ENCODE assay signal across 12 cellular contexts in the genomic region with DNA sequence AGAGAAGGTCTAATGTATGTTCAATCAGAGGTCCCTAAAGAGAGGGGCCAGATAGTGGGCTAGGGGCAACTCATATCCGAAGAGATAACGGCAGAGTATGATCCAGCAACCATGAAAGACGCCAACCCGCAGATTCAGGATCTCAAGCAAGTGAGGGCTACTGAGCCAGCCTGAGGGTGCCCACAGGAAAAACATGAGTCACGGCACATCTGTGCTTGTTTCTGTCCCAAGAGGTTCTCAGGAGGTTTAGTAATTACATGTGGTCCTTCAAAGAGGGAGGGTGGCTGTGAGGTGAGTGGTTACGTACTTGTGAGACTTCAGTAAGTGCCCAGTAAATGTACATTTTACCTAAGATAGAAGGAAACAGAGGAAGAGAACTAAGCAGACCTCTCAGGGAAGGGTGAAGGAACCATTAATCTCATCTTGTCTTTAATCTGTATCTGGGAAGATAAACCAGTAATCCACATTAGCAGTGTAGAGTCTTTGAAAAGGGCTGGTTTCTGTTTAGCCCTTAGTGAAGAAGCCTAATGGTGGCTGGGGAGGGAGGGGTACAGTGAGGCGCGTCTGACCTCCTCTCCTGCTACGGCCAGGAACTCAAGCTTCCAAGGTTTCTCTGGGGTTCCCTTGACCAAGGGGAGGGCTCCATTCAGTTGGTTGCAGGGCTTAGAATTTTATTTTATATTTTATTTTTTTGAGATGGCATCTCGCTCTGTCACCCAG. TPM values are rescaled to one million over a fixed set of nuclear protein-coding genes. Genes with fewer than 3 reads are reported as not detected.
DNase-seq lines count a peak whose midpoint lies in the region; ATAC-seq, FAIRE-seq and TF ChIP-seq lines count a peak whose summit lies in the region.
"Had no signal": no experiment of that assay in that cellular context is flagged by ENCODE, and none has a peak within 500 bp of the region (broad histone marks: within the 10 kb centered on the region; RNA-seq: fewer than 3 reads in every experiment).

No MANE protein-coding gene starts in this region.

- no peaks in the 10 kb centered on the region for H3K4me1 ChIP-seq in DND-41 (ENCODE audit: insufficient read depth, low read length)
- no peaks in the 10 kb centered on the region for H3K4me1 ChIP-seq in RWPE2 (ENCODE audit: insufficient read depth, poor library complexity, severe bottlenecking)
- H3K4me1 ChIP-seq in left lung, result no peaks in the 10 kb centered on the region
- H3K4me1 ChIP-seq in HepG2 (ENCODE audit: insufficient read depth, low read length), result no peaks in the 10 kb centered on the region
- H3K4me1 ChIP-seq: body of pancreas had no signal

- in situ Hi-C loops in HepG2 (cut with HindIII; ENCODE audit: extremely low pct_ligation_motif_present, low pct_unique_long_range_greater_than_20kb), result no loop called here

- no peak for DNase-seq in DND-41
- DNase-seq in RWPE2 (ENCODE audit: low spot score), result no peak
- no peak for DNase-seq in left lung
- DNase-seq in inferior parietal cortex (ENCODE audit: extremely low spot score), result no peak
- no peak for DNase-seq in germinal center (ENCODE audit: low spot score)
- DNase-seq in HepG2 (ENCODE audit: low spot score), result no peak
- DNase-seq: body of pancreas; stimulated activated naive CD4-positive, alpha-beta T cell treated with Interleukin-2 at 50 U/mL for 16 hours had no signal

- peaks cover 9% of the 10 kb centered on the region; the same call in 1 of the 2 replicates for H3K36me3 ChIP-seq in DND-41 (ENCODE audit: insufficient read depth, low read length)
- peaks cover 11% of the 10 kb centered on the region for H3K36me3 ChIP-seq in RWPE2 (ENCODE audit: low read depth)
- no peaks in the 10 kb centered on the region for H3K36me3 ChIP-seq in left lung
- H3K36me3 ChIP-seq in HepG2 (replicated peaks in 1 of 2; ENCODE audit: control insufficient read depth in 1 of 2, insufficient read depth in 2 of 2, low read length in 2 of 2), result peaks cover 4 to 8% of the 10 kb centered on the region in 2 experiments; a peak in 4 of 5 replicates

- no TSS peak for BruUV-seq in HepG2 (replicated peaks; lab: Mats Ljungman, UMichigan)

- H3K27ac ChIP-seq in DND-41 (ENCODE audit: low read length), result no peak overlapping the region
- no peak overlapping the region for H3K27ac ChIP-seq in RWPE2 (ENCODE audit: poor library complexity, severe bottlenecking)
- H3K27ac ChIP-seq in left lung, result peak overlapping the region; percentile 57
- no peak overlapping the region for H3K27ac ChIP-seq in HepG2 (ENCODE audit: extremely low read length, insufficient read depth, low read length)
- H3K27ac ChIP-seq: body of pancreas, epithelial cell of prostate had no signal

- ATAC-seq in DND-41 (ENCODE audit: insufficient read depth, low read depth) (peak; percentile 68; the same call in 2 of the 3 replicates), GM21825 (IDR thresholded peaks at IDR 0.05; ENCODE audit: unreplicated experiment) (peak; percentile 62), RWPE2 (ENCODE audit: low read depth) (peak; percentile 41; the same call in 2 of the 3 replicates), left lung (peak; percentile 98), HepG2 (no peak), HG03175 (IDR thresholded peaks at IDR 0.05; ENCODE audit: unreplicated experiment) (no peak)
- ATAC-seq: body of pancreas had no signal

- POLR2A ChIA-PET in HepG2 (lab: Yijun Ruan, JAX), result no interaction called here

- no peak overlapping the region for H3K9ac ChIP-seq in DND-41 (ENCODE audit: low read depth, low read length)
- no peak overlapping the region for H3K9ac ChIP-seq in HepG2 (ENCODE audit: insufficient read depth, low read depth, low read length)

- WGBS in HepG2 (ENCODE audit: low lambda C conversion rate), result over 99% methylated on average over 10 of the region's 10 CpGs

- H3K79me2 ChIP-seq in DND-41 (ENCODE audit: insufficient read depth, low read length), result no peaks in the 10 kb centered on the region
- no peaks in the 10 kb centered on the region for H3K79me2 ChIP-seq in HepG2 (ENCODE audit: insufficient read depth, low read length)

- TF ChIP-seq POLR2A in HepG2 (IDR thresholded peaks at IDR 0.05; ENCODE audit: insufficient read depth in 1 of 2, low read depth in 2 of 2, low read length in 2 of 2), result no peak

- intact Hi-C loops in left lung (cut with DNase I) (no loop called here), HepG2 (cut with micrococcal nuclease; ENCODE audit: unreplicated experiment) (no loop called here)

- H3K9me3 ChIP-seq in DND-41 (ENCODE audit: insufficient read depth, low read length, severe bottlenecking) (no peaks in the 10 kb centered on the region), RWPE2 (ENCODE audit: severe bottlenecking) (no peaks in the 10 kb centered on the region), left lung (no peaks in the 10 kb centered on the region), HepG2 (ENCODE audit: low read length) (no peaks in the 10 kb centered on the region)
- H3K9me3 ChIP-seq: body of pancreas had no signal

- CTCF ChIA-PET in HepG2 (lab: Yijun Ruan, JAX; ENCODE audit: low intra/inter-chr PET ratio, low total read pairs), result no interaction called here

- TF ChIP-seq CTCF in DND-41 (IDR thresholded peaks at IDR 0.05; ENCODE audit: borderline replicate concordance, extremely low read depth, low read length, poor library complexity, severe bottlenecking), result no peak
- no peak for TF ChIP-seq CTCF in RWPE2 (IDR thresholded peaks at IDR 0.05; ENCODE audit: poor library complexity, severe bottlenecking)
- TF ChIP-seq CTCF in left lung (IDR thresholded peaks at IDR 0.05), result no peak
- no peak for TF ChIP-seq CTCF in HepG2 (CRISPR knock-in tag; IDR thresholded peaks at IDR 0.05)

- H3K4me3 ChIP-seq in DND-41 (ENCODE audit: low read depth in 1 of 2, low read length in 2 of 2), result no peak overlapping the region
- H3K4me3 ChIP-seq in RWPE2 (ENCODE audit: severe bottlenecking), result no peak overlapping the region
- H3K4me3 ChIP-seq in left lung, result no peak overlapping the region
- no peak overlapping the region for H3K4me3 ChIP-seq in HepG2 (replicated peaks in 1 of 3; ENCODE audit: insufficient read depth in 1 of 3, low read depth in 2 of 3, low read length in 3 of 3)
- H3K4me3 ChIP-seq: body of pancreas had no signal

- H3K4me2 ChIP-seq in DND-41 (ENCODE audit: insufficient read depth, low read length) (no peak overlapping the region), HepG2 (ENCODE audit: low read depth, low read length) (no peak overlapping the region)

- H4K20me1 ChIP-seq in DND-41 (ENCODE audit: insufficient read depth, low read length) (no peaks in the 10 kb centered on the region), HepG2 (ENCODE audit: insufficient read depth, low read length) (no peaks in the 10 kb centered on the region)

- H3K27me3 ChIP-seq in DND-41 (ENCODE audit: insufficient read depth, low read length, poor library complexity), result no peaks in the 10 kb centered on the region
- H3K27me3 ChIP-seq in RWPE2 (ENCODE audit: insufficient read depth, poor library complexity, severe bottlenecking), result no peaks in the 10 kb centered on the region
- H3K27me3 ChIP-seq in left lung, result no peaks in the 10 kb centered on the region
- H3K27me3 ChIP-seq in HepG2 (ENCODE audit: control insufficient read depth in 1 of 2, insufficient read depth in 2 of 2, low read length in 2 of 2), result no peaks in the 10 kb centered on the region; a peak in 1 of 5 replicates
- H3K27me3 ChIP-seq: body of pancreas had no signal

- no peak for TF ChIP-seq RAD21 in HepG2 (CRISPR knock-in tag; IDR thresholded peaks at IDR 0.05)

- H2AFZ ChIP-seq in DND-41 (ENCODE audit: low read depth, low read length), result no peak overlapping the region
- H2AFZ ChIP-seq in HepG2 (ENCODE audit: low read length), result no peak overlapping the region

- no peak for TF ChIP-seq EP300 in HepG2 (IDR thresholded peaks at IDR 0.05; ENCODE audit: low read depth in 2 of 2, low read length in 2 of 2)
- TF ChIP-seq EP300 in HepG2 (CRISPR knock-in tag; IDR thresholded peaks at IDR 0.05; ENCODE audit: borderline replicate concordance), result no peak

- no peak for FAIRE-seq in HepG2 (lab: Jason Lieb, UNC)

RNA-seq across cellular contexts. Expression of a gene that starts 10.2 kb away (rescaled TPM):
- 10 to 100 TPM; 13.5 to 15.1 TPM for total RNA-seq in left lung
- total RNA-seq in HepG2 (2016; rRNA removed; fragmentation: Illumina TruSeq; extraction: Trizol), result 12.9 and 15.1 TPM in 2 replicates
- total RNA-seq in HepG2 (2016; cell fraction: cytosol; rRNA removed; fragmentation: Illumina TruSeq; extraction: Trizol; ENCODE audit: low read depth), result 4.3 and 4.7 TPM in 2 replicates
- 12.6 and 15.2 TPM in 2 replicates for total RNA-seq in HepG2 (2016; cell fraction: insoluble cytoplasmic fraction; rRNA removed; fragmentation: Illumina TruSeq; extraction: Trizol)
- total RNA-seq in HepG2 (2016; cell fraction: membrane; rRNA removed; fragmentation: Illumina TruSeq; extraction: Trizol), result 7.0 and 8.3 TPM in 2 replicates
- total RNA-seq in HepG2 (2016; cell fraction: nucleus; rRNA removed; fragmentation: Illumina TruSeq; extraction: Trizol), result 11.1 and 12.1 TPM in 2 replicates
- polyA plus RNA-seq in HepG2 (2011; rRNA removed), result 18.2 and 19.0 TPM in 2 replicates
- 16.5 and 17.1 TPM in 2 replicates for polyA plus RNA-seq in HepG2 (2011; cell fraction: cytosol; rRNA removed)
- polyA plus RNA-seq in HepG2 (2011; cell fraction: nucleus; rRNA removed), result 39.8 and 57.2 TPM in 2 replicates
- polyA plus RNA-seq in HepG2 (2012), result 16.8 and 22.4 TPM in 2 replicates
- polyA plus RNA-seq in HepG2 (2016; cell fraction: cytosol; fragmentation: Illumina TruSeq; extraction: Trizol; ENCODE audit: low read depth), result 3.1 TPM in 2 replicates
- 15.2 and 18.2 TPM in 2 replicates for polyA plus RNA-seq in HepG2 (2016; cell fraction: insoluble cytoplasmic fraction; fragmentation: Illumina TruSeq; extraction: Trizol; ENCODE audit: low read depth)
- 6.2 and 6.5 TPM in 2 replicates for polyA plus RNA-seq in HepG2 (2016; cell fraction: membrane; fragmentation: Illumina TruSeq; extraction: Trizol; ENCODE audit: low read depth)
- polyA plus RNA-seq in HepG2 (2016; cell fraction: nucleus; fragmentation: Illumina TruSeq; extraction: Trizol; ENCODE audit: insufficient read depth, low read depth), result 43.9 and 44.8 TPM in 2 replicates
- polyA minus RNA-seq in HepG2 (2011; rRNA and poly(A)+ RNA removed; ENCODE audit: low replicate concordance), result 12.3 and 25.8 TPM in 2 replicates
- polyA minus RNA-seq in HepG2 (2011; cell fraction: cytosol; rRNA and poly(A)+ RNA removed), result 6.1 and 7.0 TPM in 2 replicates
- polyA minus RNA-seq in HepG2 (2011; cell fraction: nucleus; rRNA and poly(A)+ RNA removed), result 15.4 and 20.0 TPM in 2 replicates

RNA-seq across cellular contexts. Expression of a gene that starts 10.9 kb away (rescaled TPM):
- total RNA-seq in left lung (100 to 1,000 TPM in 1 of 2 donors, 10 to 100 TPM in 1; 78.0 to 131 TPM), HepG2 (2016; rRNA removed; fragmentation: Illumina TruSeq; extraction: Trizol) (117 and 172 TPM in 2 replicates)
- total RNA-seq in HepG2 (2016; cell fraction: cytosol; rRNA removed; fragmentation: Illumina TruSeq; extraction: Trizol; ENCODE audit: low read depth), result 23.5 and 27.8 TPM in 2 replicates
- 119 and 174 TPM in 2 replicates for total RNA-seq in HepG2 (2016; cell fraction: insoluble cytoplasmic fraction; rRNA removed; fragmentation: Illumina TruSeq; extraction: Trizol)
- total RNA-seq in HepG2 (2016; cell fraction: membrane; rRNA removed; fragmentation: Illumina TruSeq; extraction: Trizol), result 34.7 and 39.6 TPM in 2 replicates
- total RNA-seq in HepG2 (2016; cell fraction: nucleus; rRNA removed; fragmentation: Illumina TruSeq; extraction: Trizol), result 57.8 and 58.4 TPM in 2 replicates
- polyA plus RNA-seq in HepG2 (2011; rRNA removed), result 78.5 and 83.0 TPM in 2 replicates
- polyA plus RNA-seq in HepG2 (2011; cell fraction: cytosol; rRNA removed), result 85.7 and 91.7 TPM in 2 replicates
- 55.6 and 67.0 TPM in 2 replicates for polyA plus RNA-seq in HepG2 (2011; cell fraction: nucleus; rRNA removed)
- 61.4 and 66.9 TPM in 2 replicates for polyA plus RNA-seq in HepG2 (2012)
- polyA plus RNA-seq in HepG2 (2016; cell fraction: cytosol; fragmentation: Illumina TruSeq; extraction: Trizol; ENCODE audit: low read depth), result 17.8 and 18.9 TPM in 2 replicates
- polyA plus RNA-seq in HepG2 (2016; cell fraction: insoluble cytoplasmic fraction; fragmentation: Illumina TruSeq; extraction: Trizol; ENCODE audit: low read depth), result 134 and 147 TPM in 2 replicates
- polyA plus RNA-seq in HepG2 (2016; cell fraction: membrane; fragmentation: Illumina TruSeq; extraction: Trizol; ENCODE audit: low read depth), result 24.1 and 26.8 TPM in 2 replicates
- 102 and 107 TPM in 2 replicates for polyA plus RNA-seq in HepG2 (2016; cell fraction: nucleus; fragmentation: Illumina TruSeq; extraction: Trizol; ENCODE audit: insufficient read depth, low read depth)
- 52.2 and 63.9 TPM in 2 replicates for polyA minus RNA-seq in HepG2 (2011; rRNA and poly(A)+ RNA removed; ENCODE audit: low replicate concordance)
- polyA minus RNA-seq in HepG2 (2011; cell fraction: cytosol; rRNA and poly(A)+ RNA removed), result 23.7 and 24.1 TPM in 2 replicates
- polyA minus RNA-seq in HepG2 (2011; cell fraction: nucleus; rRNA and poly(A)+ RNA removed), result 29.9 and 34.1 TPM in 2 replicates

RNA-seq across cellular contexts. Expression of a gene that starts 18.4 kb away (rescaled TPM):
- total RNA-seq in left lung (100 to 1,000 TPM; 100 to 117 TPM), HepG2 (2016; rRNA removed; fragmentation: Illumina TruSeq; extraction: Trizol) (62.1 and 65.0 TPM in 2 replicates)
- total RNA-seq in HepG2 (2016; cell fraction: cytosol; rRNA removed; fragmentation: Illumina TruSeq; extraction: Trizol; ENCODE audit: low read depth), result 21.7 and 29.0 TPM in 2 replicates
- total RNA-seq in HepG2 (2016; cell fraction: insoluble cytoplasmic fraction; rRNA removed; fragmentation: Illumina TruSeq; extraction: Trizol), result 55.5 and 60.4 TPM in 2 replicates
- 36.9 and 43.2 TPM in 2 replicates for total RNA-seq in HepG2 (2016; cell fraction: membrane; rRNA removed; fragmentation: Illumina TruSeq; extraction: Trizol)
- 37.1 and 38.2 TPM in 2 replicates for total RNA-seq in HepG2 (2016; cell fraction: nucleus; rRNA removed; fragmentation: Illumina TruSeq; extraction: Trizol)
- 63.8 and 84.3 TPM in 2 replicates for polyA plus RNA-seq in HepG2 (2011; rRNA removed)
- 47.5 and 48.4 TPM in 2 replicates for polyA plus RNA-seq in HepG2 (2011; cell fraction: cytosol; rRNA removed)
- 143 and 165 TPM in 2 replicates for polyA plus RNA-seq in HepG2 (2011; cell fraction: nucleus; rRNA removed)
- polyA plus RNA-seq in HepG2 (2012), result 24.6 and 31.6 TPM in 2 replicates
- 10.5 and 10.6 TPM in 2 replicates for polyA plus RNA-seq in HepG2 (2016; cell fraction: cytosol; fragmentation: Illumina TruSeq; extraction: Trizol; ENCODE audit: low read depth)
- 53.7 and 58.5 TPM in 2 replicates for polyA plus RNA-seq in HepG2 (2016; cell fraction: insoluble cytoplasmic fraction; fragmentation: Illumina TruSeq; extraction: Trizol; ENCODE audit: low read depth)
- 26.8 and 29.3 TPM in 2 replicates for polyA plus RNA-seq in HepG2 (2016; cell fraction: membrane; fragmentation: Illumina TruSeq; extraction: Trizol; ENCODE audit: low read depth)
- polyA plus RNA-seq in HepG2 (2016; cell fraction: nucleus; fragmentation: Illumina TruSeq; extraction: Trizol; ENCODE audit: insufficient read depth, low read depth), result 68.0 and 76.5 TPM in 2 replicates
- polyA minus RNA-seq in HepG2 (2011; rRNA and poly(A)+ RNA removed; ENCODE audit: low replicate concordance), result 155 and 191 TPM in 2 replicates
- 24.9 and 36.3 TPM in 2 replicates for polyA minus RNA-seq in HepG2 (2011; cell fraction: cytosol; rRNA and poly(A)+ RNA removed)
- polyA minus RNA-seq in HepG2 (2011; cell fraction: nucleus; rRNA and poly(A)+ RNA removed), result 47.4 and 55.1 TPM in 2 replicates

RNA-seq across cellular contexts. Expression of a gene that starts 18.7 kb away (rescaled TPM):
- total RNA-seq in left lung, result 10 to 100 TPM; 46.0 to 53.6 TPM
- 26.2 and 27.3 TPM in 2 replicates for total RNA-seq in HepG2 (2016; rRNA removed; fragmentation: Illumina TruSeq; extraction: Trizol)
- total RNA-seq in HepG2 (2016; cell fraction: cytosol; rRNA removed; fragmentation: Illumina TruSeq; extraction: Trizol; ENCODE audit: low read depth), result 12.4 and 15.5 TPM in 2 replicates
- 25.7 and 25.9 TPM in 2 replicates for total RNA-seq in HepG2 (2016; cell fraction: insoluble cytoplasmic fraction; rRNA removed; fragmentation: Illumina TruSeq; extraction: Trizol)
- 28.2 and 33.2 TPM in 2 replicates for total RNA-seq in HepG2 (2016; cell fraction: membrane; rRNA removed; fragmentation: Illumina TruSeq; extraction: Trizol)
- total RNA-seq in HepG2 (2016; cell fraction: nucleus; rRNA removed; fragmentation: Illumina TruSeq; extraction: Trizol), result 21.6 and 23.3 TPM in 2 replicates
- polyA plus RNA-seq in HepG2 (2011; rRNA removed), result 59.6 and 62.3 TPM in 2 replicates
- 56.2 and 64.1 TPM in 2 replicates for polyA plus RNA-seq in HepG2 (2011; cell fraction: cytosol; rRNA removed)
- 79.4 and 81.9 TPM in 2 replicates for polyA plus RNA-seq in HepG2 (2011; cell fraction: nucleus; rRNA removed)
- polyA plus RNA-seq in HepG2 (2012), result 26.9 and 27.4 TPM in 2 replicates
- polyA plus RNA-seq in HepG2 (2016; cell fraction: cytosol; fragmentation: Illumina TruSeq; extraction: Trizol; ENCODE audit: low read depth), result 14.0 and 16.4 TPM in 2 replicates
- polyA plus RNA-seq in HepG2 (2016; cell fraction: insoluble cytoplasmic fraction; fragmentation: Illumina TruSeq; extraction: Trizol; ENCODE audit: low read depth), result 36.2 and 45.0 TPM in 2 replicates
- 37.8 and 37.9 TPM in 2 replicates for polyA plus RNA-seq in HepG2 (2016; cell fraction: membrane; fragmentation: Illumina TruSeq; extraction: Trizol; ENCODE audit: low read depth)
- 43.9 and 46.1 TPM in 2 replicates for polyA plus RNA-seq in HepG2 (2016; cell fraction: nucleus; fragmentation: Illumina TruSeq; extraction: Trizol; ENCODE audit: insufficient read depth, low read depth)
- polyA minus RNA-seq in HepG2 (2011; rRNA and poly(A)+ RNA removed; ENCODE audit: low replicate concordance), result 46.5 and 151 TPM in 2 replicates
- polyA minus RNA-seq in HepG2 (2011; cell fraction: cytosol; rRNA and poly(A)+ RNA removed), result 19.7 and 22.1 TPM in 2 replicates
- 61.4 and 63.9 TPM in 2 replicates for polyA minus RNA-seq in HepG2 (2011; cell fraction: nucleus; rRNA and poly(A)+ RNA removed)

RNA-seq across cellular contexts. Expression of a gene that starts 33.0 kb away (rescaled TPM):
- total RNA-seq in left lung, result not detected
- total RNA-seq in HepG2 (2016; rRNA removed; fragmentation: Illumina TruSeq; extraction: Trizol), result not detected in 2 replicates
- not detected in 2 replicates for total RNA-seq in HepG2 (2016; cell fraction: cytosol; rRNA removed; fragmentation: Illumina TruSeq; extraction: Trizol; ENCODE audit: low read depth)
- not detected in 2 replicates for total RNA-seq in HepG2 (2016; cell fraction: insoluble cytoplasmic fraction; rRNA removed; fragmentation: Illumina TruSeq; extraction: Trizol)
- not detected in 2 replicates for total RNA-seq in HepG2 (2016; cell fraction: membrane; rRNA removed; fragmentation: Illumina TruSeq; extraction: Trizol)
- not detected in 2 replicates for total RNA-seq in HepG2 (2016; cell fraction: nucleus; rRNA removed; fragmentation: Illumina TruSeq; extraction: Trizol)
- polyA plus RNA-seq in HepG2 (2011; rRNA removed), result not detected in 2 replicates
- polyA plus RNA-seq in HepG2 (2011; cell fraction: cytosol; rRNA removed), result not detected in 2 replicates
- not detected in 2 replicates for polyA plus RNA-seq in HepG2 (2011; cell fraction: nucleus; rRNA removed)
- polyA plus RNA-seq in HepG2 (2012), result not detected in 2 replicates
- not detected in 2 replicates for polyA plus RNA-seq in HepG2 (2016; cell fraction: cytosol; fragmentation: Illumina TruSeq; extraction: Trizol; ENCODE audit: low read depth)
- not detected in 2 replicates for polyA plus RNA-seq in HepG2 (2016; cell fraction: insoluble cytoplasmic fraction; fragmentation: Illumina TruSeq; extraction: Trizol; ENCODE audit: low read depth)
- polyA plus RNA-seq in HepG2 (2016; cell fraction: membrane; fragmentation: Illumina TruSeq; extraction: Trizol; ENCODE audit: low read depth), result not detected in 2 replicates
- not detected in 2 replicates for polyA plus RNA-seq in HepG2 (2016; cell fraction: nucleus; fragmentation: Illumina TruSeq; extraction: Trizol; ENCODE audit: insufficient read depth, low read depth)
- not detected in 2 replicates for polyA minus RNA-seq in HepG2 (2011; rRNA and poly(A)+ RNA removed; ENCODE audit: low replicate concordance)
- polyA minus RNA-seq in HepG2 (2011; cell fraction: cytosol; rRNA and poly(A)+ RNA removed), result not detected in 2 replicates
- not detected in 2 replicates for polyA minus RNA-seq in HepG2 (2011; cell fraction: nucleus; rRNA and poly(A)+ RNA removed)
- total RNA-seq: body of pancreas had no signal
- polyA plus RNA-seq: neural cell had no signal

Comparison
In these comparisons a context has a peak if more than half of its experiments do, and no peak if none do; other contexts are left out.
1. ATAC-seq: peak in DND-41 (single experiment), GM21825 (single experiment), RWPE2 (single experiment) and left lung (single experiment); none in HepG2 (single experiment) and HG03175 (single experiment).
2. H3K27ac ChIP-seq: peak in left lung (2 of 2); none in DND-41 (single experiment), RWPE2 (single experiment) and HepG2 (single experiment).